ENCODE assay signal across 21 cellular contexts in the genomic region with DNA sequence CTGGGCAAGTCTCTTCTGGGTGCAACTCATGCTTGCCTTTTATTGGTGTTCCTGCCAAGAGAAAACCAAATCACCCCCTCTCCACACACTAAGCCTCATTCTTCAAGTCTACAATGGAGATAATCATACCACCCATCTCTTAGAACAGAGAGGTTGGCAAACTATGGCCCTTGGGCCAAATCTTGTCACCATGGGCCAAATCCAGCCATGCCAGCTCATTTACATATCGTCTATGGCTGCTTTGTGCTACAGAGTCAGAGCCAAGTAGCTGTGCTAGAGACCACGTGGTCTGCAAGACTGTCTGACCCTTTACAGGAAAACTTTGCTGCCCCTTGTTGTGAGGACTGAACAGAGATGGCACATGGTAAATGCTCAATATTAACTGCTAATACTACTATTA.
DNase-seq lines count a peak whose midpoint lies in the region; ATAC-seq and FAIRE-seq lines count a peak whose summit lies in the region.
"Had no signal": no experiment of that assay in that cellular context is flagged by ENCODE, and none has a peak within 500 bp of the region (broad histone marks: within the 10 kb centered on the region; RNA-seq: fewer than 3 reads in every experiment).

No MANE protein-coding gene starts in this region.

- H3K27ac Mint-ChIP-seq in activated naive CD4-positive, alpha-beta T cell treated with anti-CD3 and anti-CD28 coated beads, Interleukin-2, amount 50 U/mL, for 72 hours: no peak overlapping the region
- H3K27ac Mint-ChIP-seq: CD8-positive, alpha-beta T cell; GM23338 had no signal

- H3K9me3 Mint-ChIP-seq in activated naive CD4-positive, alpha-beta T cell treated with anti-CD3 and anti-CD28 coated beads, Interleukin-2, amount 50 U/mL, for 72 hours: peaks cover 4 to 9% of the 10 kb centered on the region in 2 donors
- H3K9me3 Mint-ChIP-seq: GM23338 had no signal

- no peak for ATAC-seq in activated naive CD4-positive, alpha-beta T cell treated with anti-CD3 and anti-CD28 coated beads, Interleukin-2, amount 50 U/mL, for 72 hours
- ATAC-seq: CD8-positive, alpha-beta T cell; GM23338; PC-3 had no signal

- no peaks in the 10 kb centered on the region for H3K36me3 Mint-ChIP-seq in activated naive CD4-positive, alpha-beta T cell treated with anti-CD3 and anti-CD28 coated beads, Interleukin-2, amount 50 U/mL, for 72 hours
- H3K36me3 Mint-ChIP-seq: CD8-positive, alpha-beta T cell had no signal

- DNase-seq in frontal cortex (ENCODE audit: low spot score in 2 of 2) (peak in 1 of 2 donors; percentile 15), midbrain (lab: John Stamatoyannopoulos, UW) (peak; percentile 90), superior temporal gyrus (ENCODE audit: extremely low spot score) (peak; percentile 96), HPDE6-E6E7 (ENCODE audit: extremely low spot score) (no peak), NCI-H2196 (lab: John Stamatoyannopoulos, UW; ENCODE audit: unreplicated experiment) (no peak)
- no peak for DNase-seq in activated naive CD4-positive, alpha-beta T cell treated with anti-CD3 and anti-CD28 coated beads, Interleukin-2, amount 50 U/mL, for 72 hours (ENCODE audit: low spot score in 2 of 2)
- DNase-seq: ACHN; BE2C; CD8-positive, alpha-beta T cell; DND-41; GF-D8; MG63; NCI-H1105; NCI-H187; NCI-H446; NCI-H748 treated with DMSO at 0.1 percent for 48 hours; PC-3 had no signal

- peak; percentile 95 for FAIRE-seq in frontal cortex (lab: Jason Lieb, UNC)
- FAIRE-seq: GM19239 had no signal

- H3K27ac ChIP-seq in angular gyrus (ENCODE audit: low read depth, low read length): peak overlapping the region; percentile 81
- H3K27ac ChIP-seq: KMS-11 had no signal

Comparison
In these comparisons a context has a peak if more than half of its experiments do, and no peak if none do; other contexts are left out.
1. DNase-seq: peak in midbrain (single experiment) and superior temporal gyrus (single experiment); none in HPDE6-E6E7 (single experiment), activated naive CD4-positive, alpha-beta T cell treated with anti-CD3 and anti-CD28 coated beads, Interleukin-2, amount 50 U/mL, for 72 hours (0 of 2) and NCI-H2196 (single experiment).